Comparison of ENCODE assay signal across 8 cellular contexts in the genomic region with DNA sequence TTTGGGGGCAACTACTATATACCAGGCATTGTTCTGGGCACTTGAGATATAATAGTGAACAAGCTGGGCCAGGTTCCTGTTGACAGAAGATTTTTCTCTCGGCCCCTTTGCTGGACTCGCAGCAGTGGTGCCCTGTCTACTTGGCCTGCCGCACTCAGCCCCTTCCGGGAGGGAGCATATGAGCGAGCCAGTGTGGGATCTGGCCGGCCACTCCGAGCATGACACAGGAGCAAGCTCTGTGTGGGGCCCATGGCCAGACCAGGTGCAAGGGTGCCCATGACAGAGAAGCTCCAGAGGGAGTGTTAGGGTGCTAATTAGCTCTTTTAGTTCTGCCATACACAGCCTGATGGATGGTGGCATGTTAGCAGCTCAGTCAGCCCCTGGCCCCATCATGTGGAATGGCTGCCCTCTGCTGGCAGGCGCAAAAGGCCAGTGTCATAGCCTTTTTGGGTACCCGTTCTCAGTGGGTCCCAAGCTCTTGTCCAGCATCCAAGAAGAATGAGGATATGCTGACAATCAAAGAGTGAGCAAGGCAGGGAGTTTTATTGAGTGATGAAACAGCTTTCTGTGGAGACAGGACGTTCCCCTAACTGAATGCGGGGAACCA. TPM values are rescaled to one million over a fixed set of nuclear protein-coding genes. Genes with fewer than 3 reads are reported as not detected.
DNase-seq lines count a peak whose midpoint lies in the region; ATAC-seq and TF ChIP-seq lines count a peak whose summit lies in the region.

No MANE protein-coding gene starts in this region.

- H3K9me3 ChIP-seq in hepatocyte (ENCODE audit: low read depth) (no peaks in the 10 kb centered on the region), upper lobe of right lung (no peaks in the 10 kb centered on the region)

- no peaks in the 10 kb centered on the region for H3K27me3 ChIP-seq in hepatocyte
- H3K27me3 ChIP-seq in upper lobe of right lung: no peaks in the 10 kb centered on the region

- no peaks in the 10 kb centered on the region for H3K79me2 ChIP-seq in hepatocyte

- H3K27ac ChIP-seq in hepatocyte: no peak overlapping the region
- no peak overlapping the region for H3K27ac ChIP-seq in upper lobe of right lung

- 68% methylated on average over 11 of the region's 11 CpGs for WGBS in hepatocyte (ENCODE audit: low lambda C conversion rate, missing lambda C conversion rate)

- no peak overlapping the region for H2AFZ ChIP-seq in hepatocyte

- TF ChIP-seq CTCF in AG04449 (IDR thresholded peaks at IDR 0.05; ENCODE audit: insufficient read depth, low read length, missing control alignments) (peak; percentile 11), WI38 (IDR thresholded peaks at IDR 0.05; ENCODE audit: low read depth, low read length) (peak; percentile 27), hepatocyte (IDR thresholded peaks at IDR 0.05; ENCODE audit: poor library complexity) (peak; percentile 48), upper lobe of right lung (IDR thresholded peaks at IDR 0.05) (peak; percentile 52)

- H3K4me2 ChIP-seq in hepatocyte: no peak overlapping the region

- no peaks in the 10 kb centered on the region for H3K4me1 ChIP-seq in hepatocyte (ENCODE audit: insufficient read depth)
- no peaks in the 10 kb centered on the region for H3K4me1 ChIP-seq in upper lobe of right lung

- ATAC-seq in GM21723 (IDR thresholded peaks at IDR 0.05; ENCODE audit: unreplicated experiment) (peak; percentile 46), upper lobe of right lung (peak; percentile 69), GM19397 (IDR thresholded peaks at IDR 0.05; ENCODE audit: unreplicated experiment) (no peak)

- H3K36me3 ChIP-seq in hepatocyte (replicated peaks; ENCODE audit: insufficient read depth, low read depth) (no peaks in the 10 kb centered on the region), upper lobe of right lung (no peaks in the 10 kb centered on the region)

- no peak for DNase-seq in AG04449 (ENCODE audit: low read depth, low spot score)
- DNase-seq in hepatocyte (ENCODE audit: low spot score): peak; percentile 34
- no peak for DNase-seq in upper lobe of right lung
- DNase-seq in NCI-H345 (lab: John Stamatoyannopoulos, UW): no peak
- no peak for DNase-seq in SHP77 treated with DMSO at 0.1 percent for 48 hours (lab: John Stamatoyannopoulos, UW)

- H3K4me3 ChIP-seq in AG04449 (ENCODE audit: low read depth, low read length) (no peak overlapping the region), WI38 (ENCODE audit: low read depth, low read length) (no peak overlapping the region), hepatocyte (no peak overlapping the region), upper lobe of right lung (no peak overlapping the region)

- no peaks in the 10 kb centered on the region for H3K9me2 ChIP-seq in hepatocyte (replicated peaks; ENCODE audit: insufficient read depth)

- intact Hi-C loops in upper lobe of right lung (cut with DNase I): no loop called here

- POLR2A ChIA-PET in AG04449 (lab: Yijun Ruan, JAX): no interaction called here

- CTCF ChIA-PET in AG04449 (lab: Yijun Ruan, JAX): interaction anchor here (0.7 to 1.3 kb wide), 6 partner anchors 12 to 354 kb away, joined by 3 to 6 read pairs (median 3); a partner anchor contains a TSS

- no peaks in the 10 kb centered on the region for H4K20me1 ChIP-seq in hepatocyte (ENCODE audit: insufficient read depth, poor library complexity, severe bottlenecking)

RNA-seq across cellular contexts. Expression of a gene that starts 9.3 kb away (rescaled TPM):
- 0.10 TPM in 1 of 2 replicates, not detected in the other for total RNA-seq in hepatocyte
- 0.05 TPM in 1 of 2 replicates, not detected in the other for polyA plus RNA-seq in hepatocyte
- 0.17 TPM for total RNA-seq in upper lobe of right lung
